In genomic region chr11:3445535-3445934, GRCh38 we compare ENCODE assay signal across 2 cellular contexts.
DNase-seq lines count a peak whose midpoint lies in the region; TF ChIP-seq lines count a peak whose summit lies in the region.
"Not testable (repeated sequence)": the region's sequence is repeated elsewhere in the genome, so short reads cannot be mapped to it uniquely, and the experiment has no call there.

No MANE protein-coding gene starts in this region.

- H3K27ac ChIP-seq in HEK293 (ENCODE audit: extremely low read depth, low read depth, low read length); WERI-Rb-1: not testable (repeated sequence)

- not testable (repeated sequence) for H3K36me3 ChIP-seq in HEK293 (ENCODE audit: control insufficient read depth in 2 of 2, insufficient read depth in 1 of 2, low read length in 2 of 2); WERI-Rb-1

- DNase-seq in WERI-Rb-1 = peak; percentile 61

- CTCF ChIA-PET in HEK293 (lab: Yijun Ruan, JAX) = interaction anchor here (0.6 kb wide), 1 partner anchor 15 kb away, joined by 4 read pairs; no protein-coding TSS in a partner anchor

- H3K4me1 ChIP-seq in HEK293 (ENCODE audit: control insufficient read depth, insufficient read depth, low read length) = not testable (repeated sequence)

- not testable (repeated sequence) for H3K27me3 ChIP-seq in WERI-Rb-1 (ENCODE audit: insufficient read depth, low read depth, severe bottlenecking)

- not testable (repeated sequence) for H3K4me3 ChIP-seq in HEK293 (ENCODE audit: low read depth, low read length); WERI-Rb-1 (ENCODE audit: low read depth, low read length)

- TF ChIP-seq CTCF in HEK293 (tag by site-specific recombination; IDR thresholded peaks at IDR 0.05); WERI-Rb-1 (IDR thresholded peaks at IDR 0.05; ENCODE audit: low read depth, low read length): not testable (repeated sequence)

- not testable (repeated sequence) for H3K9me3 ChIP-seq in HEK293 (ENCODE audit: control insufficient read depth, insufficient read depth, low read depth, low read length); WERI-Rb-1 (ENCODE audit: severe bottlenecking)

- POLR2A ChIA-PET in HEK293 (lab: Yijun Ruan, JAX) = interaction anchor here (0.7 kb wide), 1 partner anchor 347 kb away, joined by 3 read pairs; no protein-coding TSS in a partner anchor

TF ChIP-seq in HEK293, 187 proteins besides CTCF, POLR2A, EP300 and RAD21:
- TF ChIP-seq ZNF610 (tag by site-specific recombination; IDR thresholded peaks at IDR 0.05; ENCODE audit: borderline replicate concordance) = peak; percentile 95
TF ChIP-seq in HEK293: peak in this region for 1; not testable (repeated sequence) for 186.
